Comparison of ENCODE assay signal across 18 cellular contexts in genomic region chr2:152454391-152454790, GRCh38.
DNase-seq lines count a peak whose midpoint lies in the region; ATAC-seq and TF ChIP-seq lines count a peak whose summit lies in the region.
"Had no signal": no experiment of that assay in that cellular context is flagged by ENCODE, and none has a peak within 500 bp of the region (broad histone marks: within the 10 kb centered on the region; RNA-seq: fewer than 3 reads in every experiment).

No MANE protein-coding gene starts in this region.

- H3K4me3 Mint-ChIP-seq in endothelial cell (ENCODE audit: unreplicated experiment): no peak overlapping the region
- H3K4me3 Mint-ChIP-seq in nephron: no peak overlapping the region
- H3K4me3 Mint-ChIP-seq: CD8-positive, alpha-beta T cell had no signal

- H3K9me3 Mint-ChIP-seq in endothelial cell (ENCODE audit: unreplicated experiment) (no peaks in the 10 kb centered on the region), nephron (no peaks in the 10 kb centered on the region)
- H3K9me3 Mint-ChIP-seq: CD8-positive, alpha-beta T cell had no signal

- whole genome bisulfite sequencing in heart right ventricle, 2 donors: 98 to 100% methylated on average over 1 of the region's 1 CpG

- no peaks in the 10 kb centered on the region for H3K9me3 ChIP-seq in cardiac muscle cell (ENCODE audit: low read depth)
- no peaks in the 10 kb centered on the region for H3K9me3 ChIP-seq in heart right ventricle
- H3K9me3 ChIP-seq: BE2C had no signal

- H3K36me3 Mint-ChIP-seq in endothelial cell (ENCODE audit: low read depth, unreplicated experiment): peaks cover 5% of the 10 kb centered on the region
- peaks cover 21% of the 10 kb centered on the region for H3K36me3 Mint-ChIP-seq in nephron (ENCODE audit: low read depth)
- H3K36me3 Mint-ChIP-seq: CD8-positive, alpha-beta T cell had no signal

- DNase-seq in cardiac muscle cell (ENCODE audit: low read depth in 1 of 2, low spot score in 1 of 2) (no peak), heart right ventricle (no peak), endothelial cell (ENCODE audit: low spot score) (no peak), CD1c-positive myeloid dendritic cell (ENCODE audit: extremely low spot score) (no peak), SIG-M5 (lab: John Stamatoyannopoulos, UW) (no peak)
- no peak for DNase-seq in activated CD4-positive, CD25-positive, alpha-beta regulatory T cell (lab: John Stamatoyannopoulos, UW)
- DNase-seq: BE2C; CD8-positive, alpha-beta T cell; HCEC 1CT; MV-4-11; NCI-H1417; NCI-H1930; NCI-H748 treated with DMSO at 0.1 percent for 48 hours had no signal

- H3K4me3 ChIP-seq in cardiac muscle cell (no peak overlapping the region), heart right ventricle (no peak overlapping the region)
- H3K4me3 ChIP-seq: K562 had no signal

- intact Hi-C loops in heart right ventricle (cut with DNase I): no loop called here

- H3K36me3 ChIP-seq in cardiac muscle cell (no peaks in the 10 kb centered on the region), heart right ventricle (no peaks in the 10 kb centered on the region)
- H3K36me3 ChIP-seq: BE2C had no signal

- H3K4me1 ChIP-seq in cardiac muscle cell (ENCODE audit: low read depth): peaks cover 17% of the 10 kb centered on the region
- H3K4me1 ChIP-seq in heart right ventricle: no peaks in the 10 kb centered on the region
- H3K4me1 ChIP-seq: BE2C had no signal

- TF ChIP-seq CTCF in cardiac muscle cell (IDR thresholded peaks at IDR 0.05; ENCODE audit: low read depth, low read length) (no peak), heart right ventricle (IDR thresholded peaks at IDR 0.05) (no peak), endothelial cell (IDR thresholded peaks at IDR 0.05; ENCODE audit: unreplicated experiment) (no peak), nephron (IDR thresholded peaks at IDR 0.05; ENCODE audit: unreplicated experiment in 3 of 3) (no peak)

- H3K27me3 ChIP-seq in cardiac muscle cell (no peaks in the 10 kb centered on the region), heart right ventricle (no peaks in the 10 kb centered on the region)
- H3K27me3 ChIP-seq: BE2C had no signal

- no peak for ATAC-seq in heart right ventricle
- ATAC-seq: CD8-positive, alpha-beta T cell; K562 had no signal

- H3K27me3 Mint-ChIP-seq in endothelial cell (ENCODE audit: unreplicated experiment): no peaks in the 10 kb centered on the region
- no peaks in the 10 kb centered on the region for H3K27me3 Mint-ChIP-seq in nephron (ENCODE audit: low read depth)

- H3K27ac Mint-ChIP-seq in endothelial cell (ENCODE audit: unreplicated experiment): peak overlapping the region; percentile 43
- H3K27ac Mint-ChIP-seq in nephron: peak overlapping the region; percentile 23 to 55 (median 46)
- H3K27ac Mint-ChIP-seq: CD8-positive, alpha-beta T cell had no signal

- H3K27ac ChIP-seq in cardiac muscle cell (peak overlapping the region; percentile 24), heart right ventricle (no peak overlapping the region), temporal lobe (ENCODE audit: low read depth, low read length) (peak overlapping the region; percentile 98)
- H3K27ac ChIP-seq: 22Rv1, HL-60 had no signal

- peaks cover 20% of the 10 kb centered on the region for H3K4me1 Mint-ChIP-seq in endothelial cell (ENCODE audit: unreplicated experiment)
- H3K4me1 Mint-ChIP-seq in nephron: peaks cover 41% of the 10 kb centered on the region

Comparison
In these comparisons a context has a peak if more than half of its experiments do, and no peak if none do; other contexts are left out.
1. H3K27ac ChIP-seq: peak in cardiac muscle cell (single experiment) and temporal lobe (single experiment); none in heart right ventricle (0 of 10).